Comparison of ENCODE assay signal across 1 cellular context in genomic region chr16:57679768-57680167, GRCh38.
TF ChIP-seq lines count a peak whose summit lies in the region.

No MANE protein-coding gene starts in this region.

TF ChIP-seq in WTC11, 78 proteins besides CTCF, POLR2A, EP300 and RAD21:
- TF ChIP-seq ZNF425 (CRISPR knock-in tag; conservative IDR thresholded peaks at IDR 0.05) (no peak), SOX15 (CRISPR knock-in tag; IDR thresholded peaks at IDR 0.05) (no peak), GRHL2 (CRISPR knock-in tag; IDR thresholded peaks at IDR 0.05; ENCODE audit: insufficient replicate concordance, severe bottlenecking) (no peak), NFE2L1 (CRISPR knock-in tag; IDR thresholded peaks at IDR 0.05) (no peak)
- TF ChIP-seq, protein P1, sequence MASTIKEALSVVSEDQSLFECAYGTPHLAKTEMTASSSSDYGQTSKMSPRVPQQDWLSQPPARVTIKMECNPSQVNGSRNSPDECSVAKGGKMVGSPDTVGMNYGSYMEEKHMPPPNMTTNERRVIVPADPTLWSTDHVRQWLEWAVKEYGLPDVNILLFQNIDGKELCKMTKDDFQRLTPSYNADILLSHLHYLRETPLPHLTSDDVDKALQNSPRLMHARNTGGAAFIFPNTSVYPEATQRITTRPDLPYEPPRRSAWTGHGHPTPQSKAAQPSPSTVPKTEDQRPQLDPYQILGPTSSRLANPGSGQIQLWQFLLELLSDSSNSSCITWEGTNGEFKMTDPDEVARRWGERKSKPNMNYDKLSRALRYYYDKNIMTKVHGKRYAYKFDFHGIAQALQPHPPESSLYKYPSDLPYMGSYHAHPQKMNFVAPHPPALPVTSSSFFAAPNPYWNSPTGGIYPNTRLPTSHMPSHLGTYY (CRISPR knock-in tag; IDR thresholded peaks at IDR 0.05), result no peak
